ENCODE assay signal across 24 cellular contexts in the genomic region with DNA sequence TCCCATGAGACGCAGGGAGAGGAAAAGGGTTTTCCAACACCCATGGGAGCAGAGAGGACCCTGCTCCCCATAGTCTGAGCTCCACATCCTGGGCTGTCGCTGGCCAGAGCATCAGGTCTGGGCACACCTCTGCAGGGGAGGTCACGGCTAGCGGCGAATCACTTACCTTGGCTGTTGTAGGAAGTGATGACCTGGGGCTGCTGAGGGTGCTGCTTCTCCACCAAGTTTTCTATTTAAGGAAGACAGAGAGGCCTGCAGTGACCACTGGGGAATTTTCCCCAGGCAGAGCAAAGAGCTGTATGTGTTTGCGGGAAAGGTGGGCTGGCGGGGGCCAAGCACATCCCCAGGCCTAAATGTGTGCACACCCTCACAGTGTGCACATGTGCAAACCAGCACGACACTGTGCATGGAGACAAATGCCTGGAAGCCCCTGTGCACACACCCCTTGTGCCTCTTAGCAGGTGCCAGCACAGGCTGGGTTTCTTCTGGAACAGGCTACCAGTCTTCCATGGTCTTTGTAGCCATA. TPM values are rescaled to one million over a fixed set of nuclear protein-coding genes. Genes with fewer than 3 reads are reported as not detected.
"Had no signal": no experiment of that assay in that cellular context is flagged by ENCODE, and none has a peak within 500 bp of the region (broad histone marks: within the 10 kb centered on the region; RNA-seq: fewer than 3 reads in every experiment).

No MANE protein-coding gene starts in this region.

- DNase-seq: activated CD4-positive, alpha-beta T cell treated with anti-CD3 and anti-CD28 coated beads for 4 hours; activated CD4-positive, alpha-beta T cell treated with anti-CD3 and anti-CD28 coated beads, Interleukin-2, amount 50 U/mL, for 4 hours; activated effector memory CD4-positive, alpha-beta T cell treated with anti-CD3 and anti-CD28 coated beads, Interleukin-2, amount 50 U/mL, for 16 hours; activated naive CD4-positive, alpha-beta T cell treated with Interleukin-2 at 50 U/mL for 16 hours; activated naive CD8-positive, alpha-beta T cell treated with anti-CD3 and anti-CD28 coated beads, Interleukin-2, amount 50 U/mL, for 24 hours; activated T-cell treated with anti-CD3 and anti-CD28 coated beads, Interleukin-2, amount 50 U/mL, for 4 hours; amniotic stem cell; body of pancreas; Karpas-422; MM.1S; NCI-H1105; NCI-H1436 treated with DMSO at 0.1 percent for 48 hours; NCI-H187; NCI-H2081; NCI-H510A treated with DMSO at 0.1 percent for 48 hours; NCI-H69; SHP77 had no signal

- H3K4me3 Mint-ChIP-seq: activated naive CD8-positive, alpha-beta T cell treated with anti-CD3 and anti-CD28 coated beads, Interleukin-2, amount 50 U/mL, for 24 hours; activated T-cell treated with anti-CD3 and anti-CD28 coated beads, Interleukin-2, amount 50 U/mL, for 4 hours; T-helper 1 cell treated with Interleukin-12 subunit alpha and Interleukin-12 subunit beta and Interleukin-4 antibody, amounts not matched to agents 30 μg/mL and 1 μg/mL, for 36 hours had no signal

- H3K4me1 ChIP-seq: ascending aorta, body of pancreas, Peyer's patch, SJSA1 had no signal

- H3K27ac Mint-ChIP-seq: activated naive CD4-positive, alpha-beta T cell treated with anti-CD3 and anti-CD28 coated beads, Interleukin-2, amount 50 U/mL, for 72 hours; activated naive CD8-positive, alpha-beta T cell treated with anti-CD3 and anti-CD28 coated beads, Interleukin-2, amount 50 U/mL, for 24 hours; T-helper 1 cell treated with Interleukin-12 subunit alpha and Interleukin-12 subunit beta and Interleukin-4 antibody, amounts not matched to agents 30 μg/mL and 1 μg/mL, for 36 hours had no signal

- H3K36me3 Mint-ChIP-seq: activated naive CD4-positive, alpha-beta T cell treated with anti-CD3 and anti-CD28 coated beads, Interleukin-2, amount 50 U/mL, for 72 hours had no signal

- H3K4me1 Mint-ChIP-seq: activated naive CD8-positive, alpha-beta T cell treated with anti-CD3 and anti-CD28 coated beads, Interleukin-2, amount 50 U/mL, for 24 hours had no signal

- H3K27ac ChIP-seq: ascending aorta, body of pancreas, Peyer's patch, SJSA1 had no signal

- H3K9me3 ChIP-seq: ascending aorta, body of pancreas, Peyer's patch, SJSA1 had no signal

- H3K9me3 Mint-ChIP-seq: activated naive CD4-positive, alpha-beta T cell treated with anti-CD3 and anti-CD28 coated beads, Interleukin-2, amount 50 U/mL, for 72 hours; activated naive CD8-positive, alpha-beta T cell treated with anti-CD3 and anti-CD28 coated beads, Interleukin-2, amount 50 U/mL, for 24 hours; activated T-cell treated with anti-CD3 and anti-CD28 coated beads, Interleukin-2, amount 50 U/mL, for 4 hours; T-helper 1 cell treated with Interleukin-12 subunit alpha and Interleukin-12 subunit beta and Interleukin-4 antibody, amounts not matched to agents 30 μg/mL and 1 μg/mL, for 36 hours had no signal

- H3K4me3 ChIP-seq: ascending aorta, body of pancreas, K562, Peyer's patch, SJSA1 had no signal

- H3K27me3 ChIP-seq: ascending aorta, body of pancreas, Peyer's patch, SJSA1 had no signal

- H3K36me3 ChIP-seq: ascending aorta, Peyer's patch, SJSA1 had no signal

RNA-seq across cellular contexts. Expression of a gene that starts 7.6 kb away (rescaled TPM):
- total RNA-seq: activated naive CD4-positive, alpha-beta T cell treated with anti-CD3 and anti-CD28 coated beads, Interleukin-2, amount 50 U/mL, for 72 hours; activated T-cell treated with anti-CD3 and anti-CD28 coated beads, Interleukin-2, amount 50 U/mL, for 4 hours; bronchial epithelial cell; K562 had no signal
- polyA plus RNA-seq: K562 had no signal
